8 cellular contexts compared by ENCODE assay signal in the genomic region with DNA sequence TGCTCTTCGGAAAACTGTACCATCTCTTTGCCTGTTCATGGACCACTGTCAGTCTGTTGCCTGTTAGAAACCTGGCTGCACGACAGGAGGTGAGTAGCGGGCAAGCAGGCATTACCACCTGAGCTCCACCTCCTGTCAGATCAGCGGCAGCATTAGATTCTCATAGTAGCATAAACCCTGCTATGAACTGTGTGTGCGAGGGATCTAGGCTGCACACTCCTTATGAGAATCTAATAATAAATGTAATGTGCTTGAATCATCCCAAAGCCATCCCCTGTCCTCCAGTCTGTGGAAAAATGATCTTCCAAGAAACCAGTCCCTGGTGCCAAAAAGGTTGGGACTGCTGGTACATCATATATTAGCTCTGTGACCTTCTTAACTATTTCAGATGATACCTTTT.
"Had no signal": no experiment of that assay in that cellular context is flagged by ENCODE, and none has a peak within 500 bp of the region (broad histone marks: within the 10 kb centered on the region; RNA-seq: fewer than 3 reads in every experiment).

No MANE protein-coding gene starts in this region.

- H2AFZ ChIP-seq: GM23248 had no signal

- ATAC-seq: HCT116, HepG2 had no signal

- DNase-seq: GM23248, GOT3, H7, HFFc6 had no signal

- H3K9ac ChIP-seq: GM23248 had no signal

- H3K27ac ChIP-seq: GM23248, HL-60 had no signal

- H3K9me3 ChIP-seq: HAP-1 had no signal

- H3K4me3 ChIP-seq: GM23248, HAP-1 had no signal

- H3K36me3 ChIP-seq: HAP-1 had no signal

- H3K4me1 ChIP-seq: HAP-1 had no signal
